In the genomic region with DNA sequence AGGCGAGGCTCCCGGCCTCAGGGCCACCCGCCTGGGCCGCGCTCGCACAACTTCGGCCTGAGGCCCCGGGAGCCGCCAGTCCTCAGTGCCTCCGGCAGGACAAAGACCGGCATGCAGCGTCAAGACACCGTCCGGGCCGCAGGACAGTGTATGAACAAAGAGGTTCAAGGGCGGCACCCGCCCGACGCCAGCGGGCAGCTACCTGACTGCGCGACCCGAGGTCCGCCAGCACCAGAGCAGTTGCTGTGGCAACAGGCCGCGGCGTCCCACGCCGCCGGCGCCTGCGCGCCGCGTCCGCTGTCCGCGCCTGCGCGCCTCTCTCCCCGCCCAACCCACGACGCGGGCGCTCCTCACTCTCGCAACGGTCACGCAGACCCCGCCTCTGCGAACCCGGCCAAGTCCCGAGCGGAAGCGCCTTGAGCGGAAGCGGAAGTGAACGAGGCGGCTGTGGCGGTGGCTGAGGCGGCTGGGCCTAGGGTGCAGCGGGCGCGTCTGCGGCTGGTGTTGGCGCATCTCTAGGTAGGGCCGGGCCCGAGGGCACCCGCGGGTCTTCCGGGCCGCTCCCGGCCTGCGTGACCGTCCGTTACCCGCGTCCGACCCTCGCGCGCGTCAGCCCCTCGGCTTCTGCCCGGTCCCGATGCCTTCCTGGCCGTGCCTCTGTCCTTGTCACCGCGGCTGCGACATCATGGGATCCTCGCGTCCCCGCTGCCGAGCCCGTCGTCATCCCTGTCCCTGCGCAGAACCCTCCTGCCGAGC, we compare ENCODE assay signal across 1 cellular context.
TF ChIP-seq lines count a peak whose summit lies in the region.

A gene with protein sequence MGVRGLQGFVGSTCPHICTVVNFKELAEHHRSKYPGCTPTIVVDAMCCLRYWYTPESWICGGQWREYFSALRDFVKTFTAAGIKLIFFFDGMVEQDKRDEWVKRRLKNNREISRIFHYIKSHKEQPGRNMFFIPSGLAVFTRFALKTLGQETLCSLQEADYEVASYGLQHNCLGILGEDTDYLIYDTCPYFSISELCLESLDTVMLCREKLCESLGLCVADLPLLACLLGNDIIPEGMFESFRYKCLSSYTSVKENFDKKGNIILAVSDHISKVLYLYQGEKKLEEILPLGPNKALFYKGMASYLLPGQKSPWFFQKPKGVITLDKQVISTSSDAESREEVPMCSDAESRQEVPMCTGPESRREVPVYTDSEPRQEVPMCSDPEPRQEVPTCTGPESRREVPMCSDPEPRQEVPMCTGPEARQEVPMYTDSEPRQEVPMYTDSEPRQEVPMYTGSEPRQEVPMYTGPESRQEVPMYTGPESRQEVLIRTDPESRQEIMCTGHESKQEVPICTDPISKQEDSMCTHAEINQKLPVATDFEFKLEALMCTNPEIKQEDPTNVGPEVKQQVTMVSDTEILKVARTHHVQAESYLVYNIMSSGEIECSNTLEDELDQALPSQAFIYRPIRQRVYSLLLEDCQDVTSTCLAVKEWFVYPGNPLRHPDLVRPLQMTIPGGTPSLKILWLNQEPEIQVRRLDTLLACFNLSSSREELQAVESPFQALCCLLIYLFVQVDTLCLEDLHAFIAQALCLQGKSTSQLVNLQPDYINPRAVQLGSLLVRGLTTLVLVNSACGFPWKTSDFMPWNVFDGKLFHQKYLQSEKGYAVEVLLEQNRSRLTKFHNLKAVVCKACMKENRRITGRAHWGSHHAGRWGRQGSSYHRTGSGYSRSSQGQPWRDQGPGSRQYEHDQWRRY (plus strand): TSS at position 435 of the 756 bp plus-strand sequence. CDS start 10,633 bp downstream, outside the sequence.

TF ChIP-seq in GM12878, 131 proteins besides CTCF, POLR2A, EP300 and RAD21 (continued from another document and continues in another):
- TF ChIP-seq, protein P1, sequence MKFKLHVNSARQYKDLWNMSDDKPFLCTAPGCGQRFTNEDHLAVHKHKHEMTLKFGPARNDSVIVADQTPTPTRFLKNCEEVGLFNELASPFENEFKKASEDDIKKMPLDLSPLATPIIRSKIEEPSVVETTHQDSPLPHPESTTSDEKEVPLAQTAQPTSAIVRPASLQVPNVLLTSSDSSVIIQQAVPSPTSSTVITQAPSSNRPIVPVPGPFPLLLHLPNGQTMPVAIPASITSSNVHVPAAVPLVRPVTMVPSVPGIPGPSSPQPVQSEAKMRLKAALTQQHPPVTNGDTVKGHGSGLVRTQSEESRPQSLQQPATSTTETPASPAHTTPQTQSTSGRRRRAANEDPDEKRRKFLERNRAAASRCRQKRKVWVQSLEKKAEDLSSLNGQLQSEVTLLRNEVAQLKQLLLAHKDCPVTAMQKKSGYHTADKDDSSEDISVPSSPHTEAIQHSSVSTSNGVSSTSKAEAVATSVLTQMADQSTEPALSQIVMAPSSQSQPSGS (IDR thresholded peaks at IDR 0.05; ENCODE audit: low read length), result no peak
- no peak for TF ChIP-seq CBX3 (IDR thresholded peaks at IDR 0.05; ENCODE audit: borderline replicate concordance, low read depth)
- no peak for TF ChIP-seq MTA2 (IDR thresholded peaks at IDR 0.05; ENCODE audit: low read depth)
- TF ChIP-seq SREBF2 (IDR thresholded peaks at IDR 0.05; ENCODE audit: low read length), result no peak
- TF ChIP-seq, protein P2, sequence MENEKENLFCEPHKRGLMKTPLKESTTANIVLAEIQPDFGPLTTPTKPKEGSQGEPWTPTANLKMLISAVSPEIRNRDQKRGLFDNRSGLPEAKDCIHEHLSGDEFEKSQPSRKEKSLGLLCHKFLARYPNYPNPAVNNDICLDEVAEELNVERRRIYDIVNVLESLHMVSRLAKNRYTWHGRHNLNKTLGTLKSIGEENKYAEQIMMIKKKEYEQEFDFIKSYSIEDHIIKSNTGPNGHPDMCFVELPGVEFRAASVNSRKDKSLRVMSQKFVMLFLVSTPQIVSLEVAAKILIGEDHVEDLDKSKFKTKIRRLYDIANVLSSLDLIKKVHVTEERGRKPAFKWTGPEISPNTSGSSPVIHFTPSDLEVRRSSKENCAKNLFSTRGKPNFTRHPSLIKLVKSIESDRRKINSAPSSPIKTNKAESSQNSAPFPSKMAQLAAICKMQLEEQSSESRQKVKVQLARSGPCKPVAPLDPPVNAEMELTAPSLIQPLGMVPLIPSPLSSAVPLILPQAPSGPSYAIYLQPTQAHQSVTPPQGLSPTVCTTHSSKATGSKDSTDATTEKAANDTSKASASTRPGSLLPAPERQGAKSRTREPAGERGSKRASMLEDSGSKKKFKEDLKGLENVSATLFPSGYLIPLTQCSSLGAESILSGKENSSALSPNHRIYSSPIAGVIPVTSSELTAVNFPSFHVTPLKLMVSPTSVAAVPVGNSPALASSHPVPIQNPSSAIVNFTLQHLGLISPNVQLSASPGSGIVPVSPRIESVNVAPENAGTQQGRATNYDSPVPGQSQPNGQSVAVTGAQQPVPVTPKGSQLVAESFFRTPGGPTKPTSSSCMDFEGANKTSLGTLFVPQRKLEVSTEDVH (IDR thresholded peaks at IDR 0.05; ENCODE audit: low read depth, partially characterized antibody), result no peak
- peak; percentile 91 for TF ChIP-seq SIN3A (IDR thresholded peaks at IDR 0.05; ENCODE audit: low read depth, low read length)
- no peak for TF ChIP-seq PAX8 (IDR thresholded peaks at IDR 0.05)
- TF ChIP-seq CBFB (IDR thresholded peaks at IDR 0.05; ENCODE audit: low read depth), result no peak
- TF ChIP-seq HDAC2 (IDR thresholded peaks at IDR 0.05), result no peak
- TF ChIP-seq TCF7 (IDR thresholded peaks at IDR 0.05; ENCODE audit: borderline replicate concordance), result no peak
- TF ChIP-seq CHD2 (IDR thresholded peaks at IDR 0.05; ENCODE audit: borderline replicate concordance, low read depth, low read length), result peak; percentile 25; the same call in 1 of the 2 replicates
- TF ChIP-seq, protein P3, sequence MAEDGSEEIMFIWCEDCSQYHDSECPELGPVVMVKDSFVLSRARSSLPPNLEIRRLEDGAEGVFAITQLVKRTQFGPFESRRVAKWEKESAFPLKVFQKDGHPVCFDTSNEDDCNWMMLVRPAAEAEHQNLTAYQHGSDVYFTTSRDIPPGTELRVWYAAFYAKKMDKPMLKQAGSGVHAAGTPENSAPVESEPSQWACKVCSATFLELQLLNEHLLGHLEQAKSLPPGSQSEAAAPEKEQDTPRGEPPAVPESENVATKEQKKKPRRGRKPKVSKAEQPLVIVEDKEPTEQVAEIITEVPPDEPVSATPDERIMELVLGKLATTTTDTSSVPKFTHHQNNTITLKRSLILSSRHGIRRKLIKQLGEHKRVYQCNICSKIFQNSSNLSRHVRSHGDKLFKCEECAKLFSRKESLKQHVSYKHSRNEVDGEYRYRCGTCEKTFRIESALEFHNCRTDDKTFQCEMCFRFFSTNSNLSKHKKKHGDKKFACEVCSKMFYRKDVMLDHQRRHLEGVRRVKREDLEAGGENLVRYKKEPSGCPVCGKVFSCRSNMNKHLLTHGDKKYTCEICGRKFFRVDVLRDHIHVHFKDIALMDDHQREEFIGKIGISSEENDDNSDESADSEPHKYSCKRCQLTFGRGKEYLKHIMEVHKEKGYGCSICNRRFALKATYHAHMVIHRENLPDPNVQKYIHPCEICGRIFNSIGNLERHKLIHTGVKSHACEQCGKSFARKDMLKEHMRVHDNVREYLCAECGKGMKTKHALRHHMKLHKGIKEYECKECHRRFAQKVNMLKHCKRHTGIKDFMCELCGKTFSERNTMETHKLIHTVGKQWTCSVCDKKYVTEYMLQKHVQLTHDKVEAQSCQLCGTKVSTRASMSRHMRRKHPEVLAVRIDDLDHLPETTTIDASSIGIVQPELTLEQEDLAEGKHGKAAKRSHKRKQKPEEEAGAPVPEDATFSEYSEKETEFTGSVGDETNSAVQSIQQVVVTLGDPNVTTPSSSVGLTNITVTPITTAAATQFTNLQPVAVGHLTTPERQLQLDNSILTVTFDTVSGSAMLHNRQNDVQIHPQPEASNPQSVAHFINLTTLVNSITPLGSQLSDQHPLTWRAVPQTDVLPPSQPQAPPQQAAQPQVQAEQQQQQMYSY (CRISPR knock-in tag; IDR thresholded peaks at IDR 0.05), result no peak
- peak; percentile 89 for TF ChIP-seq GABPA (IDR thresholded peaks at IDR 0.05; ENCODE audit: low read depth)
- TF ChIP-seq RB1 (IDR thresholded peaks at IDR 0.05; ENCODE audit: borderline replicate concordance), result peak; percentile 72; the same call in 1 of the 2 replicates
- TF ChIP-seq, protein P4, sequence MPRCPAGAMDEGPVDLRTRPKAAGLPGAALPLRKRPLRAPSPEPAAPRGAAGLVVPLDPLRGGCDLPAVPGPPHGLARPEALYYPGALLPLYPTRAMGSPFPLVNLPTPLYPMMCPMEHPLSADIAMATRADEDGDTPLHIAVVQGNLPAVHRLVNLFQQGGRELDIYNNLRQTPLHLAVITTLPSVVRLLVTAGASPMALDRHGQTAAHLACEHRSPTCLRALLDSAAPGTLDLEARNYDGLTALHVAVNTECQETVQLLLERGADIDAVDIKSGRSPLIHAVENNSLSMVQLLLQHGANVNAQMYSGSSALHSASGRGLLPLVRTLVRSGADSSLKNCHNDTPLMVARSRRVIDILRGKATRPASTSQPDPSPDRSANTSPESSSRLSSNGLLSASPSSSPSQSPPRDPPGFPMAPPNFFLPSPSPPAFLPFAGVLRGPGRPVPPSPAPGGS (IDR thresholded peaks at IDR 0.05; ENCODE audit: borderline replicate concordance, insufficient read depth, low read depth, low read length, poor library complexity, severe bottlenecking), result peak; percentile 18
- TF ChIP-seq PAX5 (IDR thresholded peaks at IDR 0.05; ENCODE audit: borderline replicate concordance, low read depth, low read length), result peak; percentile 69; the same call in 1 of the 2 replicates
- no peak for TF ChIP-seq STAT3 (IDR thresholded peaks at IDR 0.05; ENCODE audit: low read depth, low read length)
- no peak for TF ChIP-seq YBX1 (IDR thresholded peaks at IDR 0.05)
- TF ChIP-seq SUZ12 (IDR thresholded peaks at IDR 0.05; ENCODE audit: unreplicated experiment), result no peak
- TF ChIP-seq SPI1 (IDR thresholded peaks at IDR 0.05; ENCODE audit: borderline replicate concordance, insufficient read depth, low read depth, low read length), result peak; percentile 86
- peak; percentile 83; the same call in 1 of the 2 replicates for TF ChIP-seq TAF1 (IDR thresholded peaks at IDR 0.05; ENCODE audit: borderline replicate concordance, low read depth, low read length)
- TF ChIP-seq KLF5 (IDR thresholded peaks at IDR 0.05; ENCODE audit: partially characterized antibody), result peak; percentile 62
- TF ChIP-seq, protein P5, sequence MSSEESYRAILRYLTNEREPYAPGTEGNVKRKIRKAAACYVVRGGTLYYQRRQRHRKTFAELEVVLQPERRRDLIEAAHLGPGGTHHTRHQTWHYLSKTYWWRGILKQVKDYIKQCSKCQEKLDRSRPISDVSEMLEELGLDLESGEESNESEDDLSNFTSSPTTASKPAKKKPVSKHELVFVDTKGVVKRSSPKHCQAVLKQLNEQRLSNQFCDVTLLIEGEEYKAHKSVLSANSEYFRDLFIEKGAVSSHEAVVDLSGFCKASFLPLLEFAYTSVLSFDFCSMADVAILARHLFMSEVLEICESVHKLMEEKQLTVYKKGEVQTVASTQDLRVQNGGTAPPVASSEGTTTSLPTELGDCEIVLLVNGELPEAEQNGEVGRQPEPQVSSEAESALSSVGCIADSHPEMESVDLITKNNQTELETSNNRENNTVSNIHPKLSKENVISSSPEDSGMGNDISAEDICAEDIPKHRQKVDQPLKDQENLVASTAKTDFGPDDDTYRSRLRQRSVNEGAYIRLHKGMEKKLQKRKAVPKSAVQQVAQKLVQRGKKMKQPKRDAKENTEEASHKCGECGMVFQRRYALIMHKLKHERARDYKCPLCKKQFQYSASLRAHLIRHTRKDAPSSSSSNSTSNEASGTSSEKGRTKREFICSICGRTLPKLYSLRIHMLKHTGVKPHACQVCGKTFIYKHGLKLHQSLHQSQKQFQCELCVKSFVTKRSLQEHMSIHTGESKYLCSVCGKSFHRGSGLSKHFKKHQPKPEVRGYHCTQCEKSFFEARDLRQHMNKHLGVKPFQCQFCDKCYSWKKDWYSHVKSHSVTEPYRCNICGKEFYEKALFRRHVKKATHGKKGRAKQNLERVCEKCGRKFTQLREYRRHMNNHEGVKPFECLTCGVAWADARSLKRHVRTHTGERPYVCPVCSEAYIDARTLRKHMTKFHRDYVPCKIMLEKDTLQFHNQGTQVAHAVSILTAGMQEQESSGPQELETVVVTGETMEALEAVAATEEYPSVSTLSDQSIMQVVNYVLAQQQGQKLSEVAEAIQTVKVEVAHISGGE (CRISPR knock-in tag; IDR thresholded peaks at IDR 0.05), result 0 out of 2 replicates have a peak, but pooled peaks have one; percentile 28
- no peak for TF ChIP-seq BRCA1 (IDR thresholded peaks at IDR 0.05; ENCODE audit: low read depth, low read length)
- TF ChIP-seq ZSCAN29 (IDR thresholded peaks at IDR 0.05), result no peak
- TF ChIP-seq BMI1 (IDR thresholded peaks at IDR 0.05; ENCODE audit: borderline replicate concordance), result peak; percentile 80
- TF ChIP-seq BHLHE40 (IDR thresholded peaks at IDR 0.05; ENCODE audit: borderline replicate concordance in 1 of 2, low read depth in 2 of 2, low read length in 1 of 2), result peak; percentile 68 to 89; a peak in 3 of 4 replicates
- TF ChIP-seq HDAC6 (IDR thresholded peaks at IDR 0.05; ENCODE audit: unreplicated experiment), result no peak
- TF ChIP-seq, protein P6, sequence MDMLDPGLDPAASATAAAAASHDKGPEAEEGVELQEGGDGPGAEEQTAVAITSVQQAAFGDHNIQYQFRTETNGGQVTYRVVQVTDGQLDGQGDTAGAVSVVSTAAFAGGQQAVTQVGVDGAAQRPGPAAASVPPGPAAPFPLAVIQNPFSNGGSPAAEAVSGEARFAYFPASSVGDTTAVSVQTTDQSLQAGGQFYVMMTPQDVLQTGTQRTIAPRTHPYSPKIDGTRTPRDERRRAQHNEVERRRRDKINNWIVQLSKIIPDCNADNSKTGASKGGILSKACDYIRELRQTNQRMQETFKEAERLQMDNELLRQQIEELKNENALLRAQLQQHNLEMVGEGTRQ (IDR thresholded peaks at IDR 0.05; ENCODE audit: borderline replicate concordance, low read depth, low read length), result no peak
- TF ChIP-seq SRF (IDR thresholded peaks at IDR 0.05; ENCODE audit: low read depth in 2 of 2, low read length in 2 of 2), result peak; percentile 57 to 86; a peak in 3 of 4 replicates
- TF ChIP-seq DPF2 (IDR thresholded peaks at IDR 0.05), result peak; percentile 59; the same call in 1 of the 2 replicates
- TF ChIP-seq CHD4 (IDR thresholded peaks at IDR 0.05), result no peak
- TF ChIP-seq, protein P7, sequence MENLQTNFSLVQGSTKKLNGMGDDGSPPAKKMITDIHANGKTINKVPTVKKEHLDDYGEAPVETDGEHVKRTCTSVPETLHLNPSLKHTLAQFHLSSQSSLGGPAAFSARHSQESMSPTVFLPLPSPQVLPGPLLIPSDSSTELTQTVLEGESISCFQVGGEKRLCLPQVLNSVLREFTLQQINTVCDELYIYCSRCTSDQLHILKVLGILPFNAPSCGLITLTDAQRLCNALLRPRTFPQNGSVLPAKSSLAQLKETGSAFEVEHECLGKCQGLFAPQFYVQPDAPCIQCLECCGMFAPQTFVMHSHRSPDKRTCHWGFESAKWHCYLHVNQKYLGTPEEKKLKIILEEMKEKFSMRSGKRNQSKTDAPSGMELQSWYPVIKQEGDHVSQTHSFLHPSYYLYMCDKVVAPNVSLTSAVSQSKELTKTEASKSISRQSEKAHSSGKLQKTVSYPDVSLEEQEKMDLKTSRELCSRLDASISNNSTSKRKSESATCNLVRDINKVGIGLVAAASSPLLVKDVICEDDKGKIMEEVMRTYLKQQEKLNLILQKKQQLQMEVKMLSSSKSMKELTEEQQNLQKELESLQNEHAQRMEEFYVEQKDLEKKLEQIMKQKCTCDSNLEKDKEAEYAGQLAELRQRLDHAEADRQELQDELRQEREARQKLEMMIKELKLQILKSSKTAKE (IDR thresholded peaks at IDR 0.05; ENCODE audit: low read depth, poor library complexity, severe bottlenecking), result no peak
- no peak for TF ChIP-seq ZBED1 (IDR thresholded peaks at IDR 0.05; ENCODE audit: borderline replicate concordance)
- TF ChIP-seq EED (IDR thresholded peaks at IDR 0.05; ENCODE audit: low read depth), result no peak
